Comparison of ENCODE assay signal across 29 cellular contexts in the genomic region with DNA sequence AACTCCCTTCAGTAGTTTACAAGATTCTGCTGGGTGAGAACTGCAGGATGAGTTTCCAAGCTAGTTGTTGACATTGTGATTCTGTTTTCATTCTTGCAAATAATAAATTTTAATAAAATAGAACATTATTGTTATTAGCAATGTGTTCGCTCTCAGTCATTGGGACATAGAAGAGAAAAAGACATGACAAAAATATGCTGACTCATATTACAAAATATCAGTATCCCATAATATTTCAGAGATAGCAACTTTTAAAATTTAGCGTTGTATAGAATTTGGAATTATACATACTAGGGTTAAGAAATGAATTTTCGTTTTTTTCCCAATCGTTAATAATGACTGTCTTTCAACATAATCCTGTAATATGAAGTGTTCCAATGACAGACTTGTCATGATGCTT.
"Had no signal": no experiment of that assay in that cellular context is flagged by ENCODE, and none has a peak within 500 bp of the region (broad histone marks: within the 10 kb centered on the region; RNA-seq: fewer than 3 reads in every experiment).

No MANE protein-coding gene starts in this region.

- H3K27ac ChIP-seq: neural progenitor cell, ovary, parathyroid adenoma, psoas muscle, skin epidermis, spleen, suprapubic skin, testis, tibial artery, upper lobe of left lung, vagina had no signal

- H3K79me2 ChIP-seq: parathyroid adenoma had no signal

- H3K36me3 ChIP-seq: neural progenitor cell, ovary, spleen, suprapubic skin, upper lobe of left lung, vagina had no signal

- H3K27me3 ChIP-seq: neural progenitor cell, ovary, spleen, suprapubic skin, testis, tibial artery, upper lobe of left lung, vagina had no signal

- ATAC-seq: natural killer cell; psoas muscle; right cardiac atrium; sciatic nerve; stimulated activated memory B cell treated with anti-CD40 and anti-IgM and Interleukin-4, amounts not matched to agents 10 μg/mL and 1 μg/mL and 100 μg/mL, for 72 hours; stimulated activated naive CD8-positive, alpha-beta T cell treated with anti-CD3 and anti-CD28 coated beads, Interleukin-15, amount 100 ng/mL, for 72 hours; stimulated activated naive CD8-positive, alpha-beta T cell treated with anti-CD3 and anti-CD28 coated beads, Interleukin-15, Interleukin-2, amounts not matched to agents 100 U/mL and 50 U/mL, for 24 hours had no signal

- H3K4me3 ChIP-seq: neural progenitor cell, ovary, psoas muscle, skin epidermis, smooth muscle cell, spleen, suprapubic skin, testis, tibial artery, upper lobe of left lung, vagina had no signal

- H3K9ac ChIP-seq: neural progenitor cell, parathyroid adenoma had no signal

- H3K4me1 ChIP-seq: neural progenitor cell, parathyroid adenoma, psoas muscle, suprapubic skin, testis, tibial artery, upper lobe of left lung, vagina had no signal

- H3K4me2 ChIP-seq: neural progenitor cell, smooth muscle cell had no signal

- FAIRE-seq: urothelium cell line had no signal

- H3K9me3 ChIP-seq: ovary, psoas muscle, spleen, suprapubic skin, testis, tibial artery, upper lobe of left lung, vagina had no signal

- DNase-seq: natural killer cell; occipital lobe; ovary; posterior cingulate gyrus; psoas muscle; right cardiac atrium; spleen; stimulated activated CD4-positive, alpha-beta T cell treated with anti-CD3 and anti-CD28 coated beads, Interleukin-12 subunit alpha, Interleukin-12 subunit beta, amount 100 ng/mL, for 4 hours; stimulated activated CD4-positive, alpha-beta T cell treated with anti-CD3 and anti-CD28 coated beads, Interleukin-1b, Interleukin-23, amount 100 ng/mL, for 48 hours; stimulated activated CD4-positive, alpha-beta T cell treated with anti-CD3 and anti-CD28 coated beads, Interleukin-4, amount 100 ng/mL, for 1 hour; stimulated activated CD4-positive, alpha-beta T cell treated with anti-CD3 and anti-CD28 coated beads, Interleukin-4, amount 100 ng/mL, for 4 hours; stimulated activated CD8-positive, alpha-beta memory T cell treated with anti-CD3 and anti-CD28 coated beads, Interleukin-4, amount 100 ng/mL, for 48 hours; stimulated activated naive CD4-positive, alpha-beta T cell; stimulated activated naive CD8-positive, alpha-beta T cell treated with anti-CD3 and anti-CD28 coated beads, Interleukin-15, amount 100 ng/mL, for 72 hours; stimulated activated naive CD8-positive, alpha-beta T cell treated with anti-CD3 and anti-CD28 coated beads, Interleukin-15, Interleukin-2, amounts not matched to agents 100 U/mL and 50 U/mL, for 24 hours; substantia nigra; testis; tibial artery; trophoblast cell; upper lobe of left lung had no signal

- H2AFZ ChIP-seq: neural progenitor cell, parathyroid adenoma had no signal
